Comparison of ENCODE assay signal across 10 cellular contexts in genomic region chr19:57010541-57010940, GRCh38.
A peak's percentile ranks its signal among the peaks of the same experiment; 100 is the strongest.
DNase-seq lines count a peak whose midpoint lies in the region; ATAC-seq, FAIRE-seq and TF ChIP-seq lines count a peak whose summit lies in the region.
"Had no signal": no experiment of that assay in that cellular context is flagged by ENCODE, and none has a peak within 500 bp of the region (broad histone marks: within the 10 kb centered on the region; RNA-seq: fewer than 3 reads in every experiment).

No MANE protein-coding gene starts in this region.

- H3K4me2 ChIP-seq in HepG2 (ENCODE audit: low read depth, low read length) = no peak overlapping the region
- H3K4me2 ChIP-seq: A549 had no signal

- in situ Hi-C loops in HepG2 (cut with HindIII; ENCODE audit: extremely low pct_ligation_motif_present, low pct_unique_long_range_greater_than_20kb) = no loop called here

- no peak overlapping the region for H3K9ac ChIP-seq in HepG2 (ENCODE audit: insufficient read depth, low read depth, low read length)

- ATAC-seq in HepG2 (no peak), right lobe of liver (no peak), GM21360 (IDR thresholded peaks at IDR 0.05; ENCODE audit: unreplicated experiment) (no peak)
- ATAC-seq: A549; CD8-positive, alpha-beta T cell had no signal

- H3K4me3 ChIP-seq in HepG2 (replicated peaks in 1 of 3; ENCODE audit: insufficient read depth in 1 of 3, low read depth in 2 of 3, low read length in 3 of 3) = no peak overlapping the region
- H3K4me3 ChIP-seq in right lobe of liver = no peak overlapping the region
- H3K4me3 ChIP-seq in left ventricle myocardium inferior = no peak overlapping the region
- H3K4me3 ChIP-seq: A549 had no signal

- TF ChIP-seq POLR2A in HepG2 (IDR thresholded peaks at IDR 0.05; ENCODE audit: insufficient read depth in 1 of 2, low read depth in 2 of 2, low read length in 2 of 2) (no peak), right lobe of liver (IDR thresholded peaks at IDR 0.05) (no peak)

- FAIRE-seq in HepG2 (lab: Jason Lieb, UNC) = no peak
- FAIRE-seq: A549 had no signal

- no peak overlapping the region for H2AFZ ChIP-seq in HepG2 (ENCODE audit: low read length)

- 66% methylated on average over 16 of the region's 16 CpGs for WGBS in HepG2 (ENCODE audit: low lambda C conversion rate)
- 77% methylated on average over 11 of the region's 16 CpGs for WGBS in right lobe of liver (ENCODE audit: insufficient coverage, low coverage, low lambda C conversion rate, missing lambda C conversion rate)

- no peaks in the 10 kb centered on the region for H3K36me3 ChIP-seq in HepG2 (replicated peaks in 1 of 2; ENCODE audit: control insufficient read depth in 1 of 2, insufficient read depth in 2 of 2, low read length in 2 of 2)
- no peaks in the 10 kb centered on the region for H3K36me3 ChIP-seq in right lobe of liver
- no peaks in the 10 kb centered on the region for H3K36me3 ChIP-seq in left ventricle myocardium inferior

- no peaks in the 10 kb centered on the region; the same call in 1 of the 2 replicates for H3K9me3 ChIP-seq in HepG2 (ENCODE audit: low read length)
- no peaks in the 10 kb centered on the region for H3K9me3 ChIP-seq in right lobe of liver
- H3K9me3 ChIP-seq in left ventricle myocardium inferior (replicated peaks) = no peaks in the 10 kb centered on the region

- H3K27me3 ChIP-seq in HepG2 (ENCODE audit: control insufficient read depth in 1 of 2, insufficient read depth in 2 of 2, low read length in 2 of 2) = no peaks in the 10 kb centered on the region; a peak in 1 of 5 replicates
- no peaks in the 10 kb centered on the region for H3K27me3 ChIP-seq in right lobe of liver
- peaks cover 6% of the 10 kb centered on the region for H3K27me3 ChIP-seq in left ventricle myocardium inferior (ENCODE audit: low read depth)

- intact Hi-C loops in HepG2 (cut with micrococcal nuclease; ENCODE audit: unreplicated experiment) = no loop called here
- intact Hi-C loops in right lobe of liver (cut with DNase I) = no loop called here
- intact Hi-C loops in posterior cingulate gyrus (cut with DNase I) = no loop called here
- intact Hi-C loops in left ventricle myocardium inferior (cut with micrococcal nuclease) = no loop called here

- H3K79me2 ChIP-seq in HepG2 (ENCODE audit: insufficient read depth, low read length) = no peaks in the 10 kb centered on the region

- CTCF ChIA-PET in HepG2 (lab: Yijun Ruan, JAX; ENCODE audit: low intra/inter-chr PET ratio, low total read pairs) = no interaction called here

- DNase-seq in HepG2 (ENCODE audit: low spot score) (no peak), right lobe of liver (no peak), inferior parietal cortex (ENCODE audit: extremely low spot score) (peak; percentile 22), posterior cingulate gyrus (peak in 6 of 10 donors; percentile 25 to 93 (median 60)), left ventricle myocardium inferior (no peak), AML-193 (lab: John Stamatoyannopoulos, UW) (no peak)
- DNase-seq: CD8-positive, alpha-beta T cell; COR-L47 had no signal

- TF ChIP-seq CTCF in HepG2 (CRISPR knock-in tag; IDR thresholded peaks at IDR 0.05) (no peak), right lobe of liver (IDR thresholded peaks at IDR 0.05) (no peak), left ventricle myocardium inferior (IDR thresholded peaks at IDR 0.05; ENCODE audit: borderline replicate concordance) (no peak)

- no peaks in the 10 kb centered on the region for H4K20me1 ChIP-seq in HepG2 (ENCODE audit: insufficient read depth, low read length)

- no peak for TF ChIP-seq RAD21 in HepG2 (CRISPR knock-in tag; IDR thresholded peaks at IDR 0.05)

- BruUV-seq in HepG2 (replicated peaks; lab: Mats Ljungman, UMichigan) = no TSS peak

- H3K27ac ChIP-seq in HepG2 (ENCODE audit: extremely low read length, insufficient read depth, low read length) (no peak overlapping the region), right lobe of liver (no peak overlapping the region), left ventricle myocardium inferior (replicated peaks) (no peak overlapping the region)
- H3K27ac ChIP-seq: A549 had no signal

- H3K4me1 ChIP-seq in HepG2 (ENCODE audit: insufficient read depth, low read length) = peaks cover 11% of the 10 kb centered on the region; the same call in 1 of the 2 replicates
- no peaks in the 10 kb centered on the region for H3K4me1 ChIP-seq in right lobe of liver
- no peaks in the 10 kb centered on the region for H3K4me1 ChIP-seq in left ventricle myocardium inferior
- H3K4me1 ChIP-seq: A549 had no signal

- TF ChIP-seq EP300 in HepG2 (IDR thresholded peaks at IDR 0.05; ENCODE audit: low read depth in 2 of 2, low read length in 2 of 2) = no peak
- no peak for TF ChIP-seq EP300 in HepG2 (CRISPR knock-in tag; IDR thresholded peaks at IDR 0.05; ENCODE audit: borderline replicate concordance)

- POLR2A ChIA-PET in HepG2 (lab: Yijun Ruan, JAX) = no interaction called here

TF ChIP-seq in HepG2, 621 proteins besides CTCF, POLR2A, EP300 and RAD21:
- TF ChIP-seq RFX3 (CRISPR knock-in tag; IDR thresholded peaks at IDR 0.05) (0 out of 2 replicates have a peak, but pooled peaks have one; percentile 30), ZBTB7B (CRISPR knock-in tag; IDR thresholded peaks at IDR 0.05) (no peak)

Comparison
In these comparisons a context has a peak if more than half of its experiments do, and no peak if none do; other contexts are left out.
1. DNase-seq: peak in inferior parietal cortex (single experiment) and posterior cingulate gyrus (6 of 10); none in HepG2 (single experiment), right lobe of liver (0 of 3), left ventricle myocardium inferior (single experiment) and AML-193 (0 of 2).